In genomic region chr20:833121-833449, GRCh38 we compare ENCODE assay signal across 8 cellular contexts. TPM values are rescaled to one million over a fixed set of nuclear protein-coding genes. Genes with fewer than 3 reads are reported as not detected.
A peak's percentile ranks its signal among the peaks of the same experiment; 100 is the strongest.
DNase-seq lines count a peak whose midpoint lies in the region; ATAC-seq and TF ChIP-seq lines count a peak whose summit lies in the region.

No MANE protein-coding gene starts in this region.

- POLR2A ChIA-PET in Caco-2 (lab: Charles Lee) = interaction anchor here (0.6 kb wide), 1 partner anchor 432 kb away, joined by 4 read pairs; no protein-coding TSS in a partner anchor

- H2AFZ ChIP-seq in neuron (ENCODE audit: low read depth, low read length) = peak overlapping the region; percentile 84

- H3K27ac ChIP-seq in HUES48 (ENCODE audit: low read depth, low read length) = peak overlapping the region; percentile 33

- H3K4me1 ChIP-seq in Caco-2 (peaks cover 16% of the 10 kb centered on the region), HUES48 (ENCODE audit: control insufficient read depth, insufficient read depth, low read length) (peaks cover 3% of the 10 kb centered on the region; the same call in 1 of the 2 replicates), neuron (ENCODE audit: insufficient read depth, low read length) (peaks cover 9% of the 10 kb centered on the region)

- H3K4me3 ChIP-seq in Caco-2 (ENCODE audit: low read depth, low read length) (peak overlapping the region; percentile 71), HUES48 (ENCODE audit: low read depth, low read length) (peak overlapping the region; percentile 15; the same call in 1 of the 2 replicates), neuron (ENCODE audit: low read length) (peak overlapping the region; percentile 77)

- H3K36me3 Mint-ChIP-seq in Caco-2 (ENCODE audit: insufficient read depth, unreplicated experiment) = no peaks in the 10 kb centered on the region
- peaks cover 14% of the 10 kb centered on the region for H3K36me3 Mint-ChIP-seq in central memory CD8-positive, alpha-beta T cell (ENCODE audit: insufficient read depth)

- H3K27me3 ChIP-seq in Caco-2 (replicated peaks; ENCODE audit: control insufficient read depth, insufficient read depth, low read length) (no peaks in the 10 kb centered on the region), HUES48 (ENCODE audit: control insufficient read depth, insufficient read depth, low read length) (peaks cover 15% of the 10 kb centered on the region), neuron (ENCODE audit: insufficient read depth, low read length) (no peaks in the 10 kb centered on the region)

- CTCF ChIA-PET in Caco-2 (lab: Charles Lee) = interaction anchor here (0.5 to 1.4 kb wide), 6 partner anchors 15 to 376 kb away, joined by 3 to 7 read pairs (median 4); no protein-coding TSS in a partner anchor

- no peaks in the 10 kb centered on the region for H3K9me3 Mint-ChIP-seq in Caco-2 (ENCODE audit: unreplicated experiment)
- H3K9me3 Mint-ChIP-seq in central memory CD8-positive, alpha-beta T cell = no peaks in the 10 kb centered on the region

- peak overlapping the region; percentile 36 for H3K27ac Mint-ChIP-seq in Caco-2 (ENCODE audit: unreplicated experiment)
- H3K27ac Mint-ChIP-seq in central memory CD8-positive, alpha-beta T cell (ENCODE audit: low read depth) = peak overlapping the region; percentile 91

- BruUV-seq in Caco-2 (replicated peaks; lab: Mats Ljungman, UMichigan) = no TSS peak

- H3K9me3 ChIP-seq in Caco-2 (no peaks in the 10 kb centered on the region), HUES48 (ENCODE audit: control insufficient read depth, insufficient read depth, low read length) (no peaks in the 10 kb centered on the region), neuron (ENCODE audit: low read length) (no peaks in the 10 kb centered on the region)

- ATAC-seq in central memory CD8-positive, alpha-beta T cell (replicated peaks; ENCODE audit: extremely low read depth, poor library complexity, severe bottlenecking) = no peak
- no peak for ATAC-seq in HG02623 (IDR thresholded peaks at IDR 0.05; ENCODE audit: unreplicated experiment)

- intact Hi-C loops in Caco-2 (cut with micrococcal nuclease; ENCODE audit: unreplicated experiment) = loop anchor here (1.0 to 5.0 kb wide), 2 partner anchors 8 to 284 kb away; partner anchors contain the start of gene PSMF1

- no peak for TF ChIP-seq CTCF in Caco-2 (IDR thresholded peaks at IDR 0.05; ENCODE audit: insufficient read depth in 1 of 2, low read depth in 1 of 2, low read length in 1 of 2, severe bottlenecking in 1 of 2, unreplicated experiment in 1 of 2)

- H3K4me1 Mint-ChIP-seq in Caco-2 (ENCODE audit: low read depth, unreplicated experiment) = peaks cover 7% of the 10 kb centered on the region
- peaks cover 43% of the 10 kb centered on the region for H3K4me1 Mint-ChIP-seq in central memory CD8-positive, alpha-beta T cell

- no peaks in the 10 kb centered on the region for H3K27me3 Mint-ChIP-seq in Caco-2 (ENCODE audit: insufficient read depth, unreplicated experiment)
- no peaks in the 10 kb centered on the region for H3K27me3 Mint-ChIP-seq in central memory CD8-positive, alpha-beta T cell

- peak overlapping the region; percentile 91 for H3K4me3 Mint-ChIP-seq in Caco-2 (ENCODE audit: unreplicated experiment)
- peak overlapping the region; percentile 90 for H3K4me3 Mint-ChIP-seq in central memory CD8-positive, alpha-beta T cell

- DNase-seq in Caco-2 = no peak
- DNase-seq in central memory CD8-positive, alpha-beta T cell (ENCODE audit: low spot score in 2 of 2) = no peak
- no peak for DNase-seq in HuH-7.5 (ENCODE audit: low spot score)
- no peak for DNase-seq in NCI-H774 (lab: John Stamatoyannopoulos, UW)
- no peak for DNase-seq in NCI-H1105 treated with DMSO at 0.1 percent for 48 hours (lab: John Stamatoyannopoulos, UW)

- no peak overlapping the region for H3K9ac ChIP-seq in HUES48 (ENCODE audit: low read depth, low read length)

- H3K36me3 ChIP-seq in Caco-2 (ENCODE audit: control insufficient read depth, insufficient read depth, low read length) = no peaks in the 10 kb centered on the region
- no peaks in the 10 kb centered on the region for H3K36me3 ChIP-seq in HUES48 (ENCODE audit: control insufficient read depth, insufficient read depth, low read length)
- H3K36me3 ChIP-seq in neuron (ENCODE audit: insufficient read depth, low read length) = no peaks in the 10 kb centered on the region

RNA-seq across cellular contexts. Expression of gene FAM110A, which starts 0.4 kb away (rescaled TPM):
- 13.8 and 18.4 TPM in 2 replicates for total RNA-seq in Caco-2 (2022)

Comparison
In these comparisons a context has a peak if more than half of its experiments do, and no peak if none do; other contexts are left out.
1. H3K4me3 ChIP-seq: peak in every context shown above with its lines; median percentile 77 in neuron; 71 in Caco-2; 15 in HUES48.